In genomic region chr13:19845758-19846157, GRCh38 we compare ENCODE assay signal across 8 cellular contexts. TPM values are rescaled to one million over a fixed set of nuclear protein-coding genes. Genes with fewer than 3 reads are reported as not detected.
DNase-seq lines count a peak whose midpoint lies in the region; TF ChIP-seq lines count a peak whose summit lies in the region.

No MANE protein-coding gene starts in this region.

- H3K36me3 ChIP-seq in colonic mucosa = no peaks in the 10 kb centered on the region

- DNase-seq in Daoy (ENCODE audit: low read depth) = peak; percentile 84
- peak; percentile 81 for DNase-seq in LoVo (ENCODE audit: low spot score)
- peak; percentile 23 for DNase-seq in colonic mucosa
- DNase-seq in occipital lobe (lab: John Stamatoyannopoulos, UW) = peak; percentile 5
- no peak for DNase-seq in NCI-H345 (lab: John Stamatoyannopoulos, UW)
- no peak for DNase-seq in cerebellar cortex (ENCODE audit: low spot score)
- no peak for DNase-seq in SKM-1 treated with dmso at 0.1 percent for 144 hours (lab: John Stamatoyannopoulos, UW; ENCODE audit: unreplicated experiment)
- no peak for DNase-seq in SK-N-DZ (ENCODE audit: low spot score)

- no peak for TF ChIP-seq CTCF in colonic mucosa (IDR thresholded peaks at IDR 0.05)

- no peaks in the 10 kb centered on the region for H3K9me3 ChIP-seq in colonic mucosa

- no peaks in the 10 kb centered on the region for H3K27me3 ChIP-seq in colonic mucosa

- no peak overlapping the region for H3K4me3 ChIP-seq in colonic mucosa

- no peak overlapping the region for H3K9ac ChIP-seq in colonic mucosa (ENCODE audit: low read depth in 2 of 2, low read length in 2 of 2)

- intact Hi-C loops in colonic mucosa (cut with DNase I) = no loop called here

- no peak overlapping the region for H3K27ac ChIP-seq in colonic mucosa

- no peaks in the 10 kb centered on the region for H3K4me1 ChIP-seq in colonic mucosa

RNA-seq across cellular contexts. Expression of gene ZMYM5, which starts 17.7 kb away (rescaled TPM):
- total RNA-seq in Daoy (2014; rRNA removed; shearing (Covaris generic)) = 4.4 and 9.4 TPM in 2 replicates
- total RNA-seq in colonic mucosa (10 to 100 TPM in 1 of 2 donors, 1 to 10 TPM in 1; 6.4 to 13.8 TPM), occipital lobe (33.8 TPM)
- 12.2 and 16.0 TPM in 2 replicates for polyA plus RNA-seq in SK-N-DZ (2014; cell fraction: cytosol; rRNA removed)
- 10.6 and 14.0 TPM in 2 replicates for polyA plus RNA-seq in SK-N-DZ (2014; cell fraction: nucleus; rRNA removed)

Comparison
In these comparisons a context has a peak if more than half of its experiments do, and no peak if none do; other contexts are left out.
1. DNase-seq: peak in Daoy (single experiment), LoVo (single experiment), colonic mucosa (single experiment) and occipital lobe (single experiment); none in NCI-H345 (single experiment), cerebellar cortex (single experiment), SKM-1 treated with dmso at 0.1 percent for 144 hours (single experiment) and SK-N-DZ (single experiment).